In the genomic region with DNA sequence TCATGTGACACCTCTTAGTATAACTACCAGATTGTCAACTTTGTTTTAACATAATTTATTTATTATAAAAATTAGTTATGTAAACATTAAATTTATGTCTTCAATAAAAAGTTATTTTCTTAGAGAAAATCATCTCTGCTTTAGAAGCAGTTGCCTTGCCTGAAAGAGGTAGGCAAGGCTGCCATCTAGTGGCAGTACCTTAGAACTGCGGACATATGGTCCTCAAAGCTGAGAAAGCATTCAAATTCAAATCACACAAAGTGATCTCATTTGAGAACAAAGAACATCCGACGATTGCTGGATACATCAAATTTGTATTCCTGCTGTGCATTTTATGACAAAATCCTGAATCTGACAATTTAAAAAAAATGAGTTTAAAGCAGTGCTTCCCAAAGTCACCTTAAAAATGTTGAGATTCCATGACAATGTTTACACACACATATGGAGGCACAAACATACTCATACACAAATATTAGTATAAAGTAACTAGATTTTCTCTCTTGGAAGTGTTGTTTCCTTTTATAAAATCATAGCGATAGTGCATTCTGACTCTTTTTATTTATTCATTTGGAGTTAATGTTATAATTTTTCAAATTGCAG, we compare ENCODE assay signal across 8 cellular contexts.
A peak's percentile ranks its signal among the peaks of the same experiment; 100 is the strongest.
DNase-seq lines count a peak whose midpoint lies in the region; ATAC-seq and TF ChIP-seq lines count a peak whose summit lies in the region.

No MANE protein-coding gene starts in this region.

- no peak overlapping the region for H3K4me2 ChIP-seq in H9 (ENCODE audit: insufficient read depth, insufficient read length, low read length)

- no peak overlapping the region for H3K14ac ChIP-seq in H9 (ENCODE audit: insufficient read depth, low read length)

- H2BK120ac ChIP-seq in H9 (ENCODE audit: low read depth, low read length, poor library complexity, severe bottlenecking) = no peak overlapping the region

- no CpG with 5 or more reads among the region's 4 CpGs for WGBS in H9 (ENCODE audit: extremely low coverage, insufficient read length, low lambda C conversion rate)

- H3K27ac ChIP-seq in H9 (ENCODE audit: insufficient read length, low read depth, low read length) = no peak overlapping the region

- peak; percentile 97 for TF ChIP-seq CTCF in H9 (conservative IDR thresholded peaks at IDR 0.05)

- H3K27ac Mint-ChIP-seq in H9 = no peak overlapping the region

- H2BK15ac ChIP-seq in H9 (ENCODE audit: low read depth, low read length) = no peak overlapping the region

- no peaks in the 10 kb centered on the region for H3K23me2 ChIP-seq in H9 (ENCODE audit: insufficient read length, low read depth, low read length, poor library complexity, severe bottlenecking)

- H4K91ac ChIP-seq in H9 (ENCODE audit: insufficient read length, low read depth, low read length) = no peak overlapping the region

- H2BK20ac ChIP-seq in H9 (ENCODE audit: low read depth, low read length, poor library complexity, severe bottlenecking) = no peak overlapping the region

- no peak overlapping the region for H4K5ac ChIP-seq in H9 (ENCODE audit: insufficient read length, low read depth, low read length)

- no peak overlapping the region for H2BK12ac ChIP-seq in H9 (ENCODE audit: insufficient read length, low read depth, low read length)

- peak; percentile 88 for ATAC-seq in left lobe of liver

- H3K79me2 ChIP-seq in H9 (ENCODE audit: insufficient read depth, low read length) = no peaks in the 10 kb centered on the region

- DNase-seq in SHP77 (lab: John Stamatoyannopoulos, UW) (peak; percentile 7 to 39), SHP77 treated with DMSO at 0.1 percent for 48 hours (lab: John Stamatoyannopoulos, UW) (no peak), H9 (peak; percentile 70), M059J (ENCODE audit: low read depth) (peak; percentile 25), T-helper 1 cell (peak in 3 of 5 donors; percentile 7 to 34 (median 26)), cerebellum (ENCODE audit: low spot score) (peak; percentile 47), left lobe of liver (ENCODE audit: low spot score) (peak; percentile 53)
- DNase-seq in stimulated activated CD4-positive, alpha-beta T cell treated with anti-CD3 and anti-CD28 coated beads, TNF-alpha, amount 100 ng/mL, for 24 hours (ENCODE audit: low read depth in 3 of 3) = peak in 2 of 3 experiments; percentile 21 to 30

- H3K4me1 Mint-ChIP-seq in H9 = peaks cover 7 to 9% of the 10 kb centered on the region in 2 experiments

- H3K27me3 Mint-ChIP-seq in H9 (ENCODE audit: low read depth) = no peaks in the 10 kb centered on the region

- no peak overlapping the region for H4K8ac ChIP-seq in H9 (replicated peaks; ENCODE audit: insufficient read length, low read depth, low read length)

- H3K4me3 Mint-ChIP-seq in H9 = no peak overlapping the region

- H3K18ac ChIP-seq in H9 (ENCODE audit: insufficient read length, low read depth, low read length) = no peak overlapping the region

- no peaks in the 10 kb centered on the region for H3K9me3 ChIP-seq in H9 (ENCODE audit: control insufficient read depth, low read depth, low read length)

- no peak overlapping the region for H3K23ac ChIP-seq in H9 (ENCODE audit: insufficient read length, low read depth, low read length)

- no peaks in the 10 kb centered on the region; a peak in 1 of 7 replicates for H3K36me3 Mint-ChIP-seq in H9 (ENCODE audit: insufficient read depth in 1 of 3, low read depth in 3 of 3)

- no peak overlapping the region for H2BK5ac ChIP-seq in H9 (ENCODE audit: insufficient read length, low read length)

- H3K56ac ChIP-seq in H9 (ENCODE audit: insufficient read length, low read depth, low read length) = no peak overlapping the region

- H3K27me3 ChIP-seq in H9 (ENCODE audit: insufficient read depth, low read length) = no peaks in the 10 kb centered on the region

- no peaks in the 10 kb centered on the region for H3K4me1 ChIP-seq in H9 (ENCODE audit: insufficient read depth, low read length)

- H2AFZ ChIP-seq in H9 (ENCODE audit: low read length) = no peak overlapping the region

- no peak overlapping the region for H3K9ac ChIP-seq in H9 (ENCODE audit: extremely low read depth, insufficient read length, low read length)

- H4K20me1 ChIP-seq in H9 (ENCODE audit: control insufficient read depth, insufficient read depth, insufficient read length) = no peaks in the 10 kb centered on the region

- H3K4ac ChIP-seq in H9 (ENCODE audit: low read depth, low read length) = no peak overlapping the region

- H2AK5ac ChIP-seq in H9 (ENCODE audit: insufficient read length, low read length) = no peak overlapping the region

- no peaks in the 10 kb centered on the region for H3K79me1 ChIP-seq in H9 (ENCODE audit: insufficient read depth, low read depth, low read length, poor library complexity, severe bottlenecking)

- H3T11ph ChIP-seq in H9 (ENCODE audit: low read length) = no peak overlapping the region

- H3K9me3 Mint-ChIP-seq in H9 = no peaks in the 10 kb centered on the region
